ENCODE assay signal across 25 cellular contexts in genomic region chr11:14967581-14968214, GRCh38.
DNase-seq lines count a peak whose midpoint lies in the region; ATAC-seq and TF ChIP-seq lines count a peak whose summit lies in the region.
"Had no signal": no experiment of that assay in that cellular context is flagged by ENCODE, and none has a peak within 500 bp of the region (broad histone marks: within the 10 kb centered on the region; RNA-seq: fewer than 3 reads in every experiment).

No MANE protein-coding gene starts in this region.

- CTCF ChIA-PET in HEK293 (lab: Yijun Ruan, JAX): interaction anchor here (0.8 to 1.6 kb wide), 4 partner anchors 7 to 107 kb away, joined by 3 to 4 read pairs (median 3); no protein-coding TSS in a partner anchor

- H3K4me3 ChIP-seq in BLaER1 (no peak overlapping the region), HEK293 (ENCODE audit: low read depth, low read length) (no peak overlapping the region)
- H3K4me3 ChIP-seq: breast epithelium, heart right ventricle, lower lobe of right lung, Peyer's patch, upper lobe of left lung had no signal

- H3K9me3 ChIP-seq in BLaER1 (peaks cover 11% of the 10 kb centered on the region), HEK293 (ENCODE audit: control insufficient read depth, insufficient read depth, low read depth, low read length) (no peaks in the 10 kb centered on the region)
- H3K9me3 ChIP-seq: breast epithelium, heart right ventricle, lower lobe of right lung, Peyer's patch, upper lobe of left lung had no signal

- H3K4me1 ChIP-seq in BLaER1 (peaks cover 17% of the 10 kb centered on the region), HEK293 (ENCODE audit: control insufficient read depth, insufficient read depth, low read length) (no peaks in the 10 kb centered on the region)
- H3K4me1 ChIP-seq: breast epithelium had no signal

- no peak overlapping the region for H3K9ac ChIP-seq in BLaER1

- H3K27ac ChIP-seq in BLaER1 (no peak overlapping the region), HEK293 (ENCODE audit: extremely low read depth, low read depth, low read length) (no peak overlapping the region)
- H3K27ac ChIP-seq: breast epithelium, heart right ventricle, lower lobe of right lung, Peyer's patch, upper lobe of left lung had no signal

- TF ChIP-seq CTCF in HEK293 (tag by site-specific recombination; IDR thresholded peaks at IDR 0.05) (no peak), GM13976 (IDR thresholded peaks at IDR 0.05; ENCODE audit: borderline replicate concordance, control extremely low read depth, extremely low read depth, insufficient read depth, missing control alignments) (no peak)

- no peaks in the 10 kb centered on the region for H4K20me1 ChIP-seq in BLaER1

- peaks cover 21% of the 10 kb centered on the region for H3K27me3 ChIP-seq in BLaER1
- H3K27me3 ChIP-seq: Peyer's patch had no signal

- POLR2A ChIA-PET in HEK293 (lab: Yijun Ruan, JAX): no interaction called here

- H3K4me2 ChIP-seq in BLaER1: peak overlapping the region; percentile 48; the same call in 1 of the 2 replicates

- ATAC-seq in GM21515 (IDR thresholded peaks at IDR 0.05; ENCODE audit: unreplicated experiment): no peak
- ATAC-seq in HG02798 (IDR thresholded peaks at IDR 0.05; ENCODE audit: poor library complexity, unreplicated experiment): no peak
- ATAC-seq: activated CD8-positive, alpha-beta T cell treated with anti-CD3 and anti-CD28 coated beads for 36 hours; heart right ventricle; lower lobe of right lung; natural killer cell; stimulated activated memory B cell treated with anti-CD40 and anti-IgM and Interleukin-4, amounts not matched to agents 10 μg/mL and 1 μg/mL and 100 μg/mL, for 72 hours had no signal

- peak; percentile 83 for DNase-seq in NCI-H2107 treated with DMSO at 0.1 percent for 48 hours (lab: John Stamatoyannopoulos, UW; ENCODE audit: unreplicated experiment)
- DNase-seq in left kidney (ENCODE audit: low read depth, low spot score): peak; percentile 56
- no peak for DNase-seq in GM13976 (ENCODE audit: low spot score)
- no peak for DNase-seq in inferior parietal cortex (ENCODE audit: extremely low spot score)
- DNase-seq: activated CD8-positive, alpha-beta memory T cell treated with anti-CD3 and anti-CD28 coated beads, Interleukin-2, amount 50 U/mL, for 48 hours; activated CD8-positive, alpha-beta T cell treated with anti-CD3 and anti-CD28 coated beads for 36 hours; activated naive CD8-positive, alpha-beta T cell treated with anti-CD3 and anti-CD28 coated beads for 36 hours; anterior cingulate cortex; foreskin melanocyte; heart right ventricle; KBM-7; lower lobe of right lung; natural killer cell; NCI-H146; NCI-H526; occipital lobe; Peyer's patch; SHP77; upper lobe of left lung had no signal

- H3K36me3 ChIP-seq in BLaER1: no peaks in the 10 kb centered on the region
- no peaks in the 10 kb centered on the region for H3K36me3 ChIP-seq in HEK293 (ENCODE audit: control insufficient read depth in 2 of 2, insufficient read depth in 1 of 2, low read length in 2 of 2)
- H3K36me3 ChIP-seq: breast epithelium, heart right ventricle, lower lobe of right lung, Peyer's patch, upper lobe of left lung had no signal

- in situ Hi-C loops in GM13976 (cut with MboI; ENCODE audit: low sequenced_read_pairs, unreplicated experiment): no loop called here

TF ChIP-seq in HEK293, 187 proteins besides CTCF, POLR2A, EP300 and RAD21 (continues in another document):
- TF ChIP-seq ZNF140 (tag by site-specific recombination; IDR thresholded peaks at IDR 0.05) (no peak), ZNF843 (tag by site-specific recombination; IDR thresholded peaks at IDR 0.05) (peak; percentile 30; the same call in 1 of the 2 replicates), TRIM28 (IDR thresholded peaks at IDR 0.05; ENCODE audit: borderline replicate concordance, low read length) (peak; percentile 78; the same call in 1 of the 2 replicates), WT1 (tag by site-specific recombination; IDR thresholded peaks at IDR 0.05) (peak; percentile 84), KLF8 (tag by site-specific recombination; IDR thresholded peaks at IDR 0.05) (peak; percentile 49; the same call in 1 of the 2 replicates), ZNF629 (tag by site-specific recombination; IDR thresholded peaks at IDR 0.05) (peak; percentile 48; the same call in 1 of the 2 replicates), ZNF416 (tag by site-specific recombination; IDR thresholded peaks at IDR 0.05) (no peak), GLIS1 (tag by site-specific recombination; IDR thresholded peaks at IDR 0.05) (peak; percentile 57), PRDM6 (tag by site-specific recombination; IDR thresholded peaks at IDR 0.05) (peak; percentile 83), ZNF146 (tag by site-specific recombination; IDR thresholded peaks at IDR 0.05) (no peak), KLF16 (tag by site-specific recombination; IDR thresholded peaks at IDR 0.05) (0 out of 2 replicates have a peak, but pooled peaks have one; percentile 31), PRDM10 (tag by site-specific recombination; IDR thresholded peaks at IDR 0.05) (peak; percentile 44), KLF10 (tag by site-specific recombination; IDR thresholded peaks at IDR 0.05) (peak; percentile 49), ZFP37 (tag by site-specific recombination; IDR thresholded peaks at IDR 0.05) (no peak), TCF7L2 (IDR thresholded peaks at IDR 0.05; ENCODE audit: borderline replicate concordance, low read depth, low read length) (peak; percentile 63; the same call in 1 of the 2 replicates), SP7 (tag by site-specific recombination; IDR thresholded peaks at IDR 0.05) (peak; percentile 96), ZBTB17 (tag by site-specific recombination; IDR thresholded peaks at IDR 0.05) (0 out of 2 replicates have a peak, but pooled peaks have one; percentile 31), OSR2 (tag by site-specific recombination; IDR thresholded peaks at IDR 0.05) (peak; percentile 74; the same call in 1 of the 2 replicates), PRDM4 (tag by site-specific recombination; IDR thresholded peaks at IDR 0.05) (0 out of 2 replicates have a peak, but pooled peaks have one; percentile 30)

Comparison
In these comparisons a context has a peak if more than half of its experiments do, and no peak if none do; other contexts are left out.
1. DNase-seq: peak in NCI-H2107 treated with DMSO at 0.1 percent for 48 hours (single experiment) and left kidney (single experiment); none in GM13976 (single experiment) and inferior parietal cortex (single experiment).